Comparison of ENCODE assay signal across 8 cellular contexts in the genomic region with DNA sequence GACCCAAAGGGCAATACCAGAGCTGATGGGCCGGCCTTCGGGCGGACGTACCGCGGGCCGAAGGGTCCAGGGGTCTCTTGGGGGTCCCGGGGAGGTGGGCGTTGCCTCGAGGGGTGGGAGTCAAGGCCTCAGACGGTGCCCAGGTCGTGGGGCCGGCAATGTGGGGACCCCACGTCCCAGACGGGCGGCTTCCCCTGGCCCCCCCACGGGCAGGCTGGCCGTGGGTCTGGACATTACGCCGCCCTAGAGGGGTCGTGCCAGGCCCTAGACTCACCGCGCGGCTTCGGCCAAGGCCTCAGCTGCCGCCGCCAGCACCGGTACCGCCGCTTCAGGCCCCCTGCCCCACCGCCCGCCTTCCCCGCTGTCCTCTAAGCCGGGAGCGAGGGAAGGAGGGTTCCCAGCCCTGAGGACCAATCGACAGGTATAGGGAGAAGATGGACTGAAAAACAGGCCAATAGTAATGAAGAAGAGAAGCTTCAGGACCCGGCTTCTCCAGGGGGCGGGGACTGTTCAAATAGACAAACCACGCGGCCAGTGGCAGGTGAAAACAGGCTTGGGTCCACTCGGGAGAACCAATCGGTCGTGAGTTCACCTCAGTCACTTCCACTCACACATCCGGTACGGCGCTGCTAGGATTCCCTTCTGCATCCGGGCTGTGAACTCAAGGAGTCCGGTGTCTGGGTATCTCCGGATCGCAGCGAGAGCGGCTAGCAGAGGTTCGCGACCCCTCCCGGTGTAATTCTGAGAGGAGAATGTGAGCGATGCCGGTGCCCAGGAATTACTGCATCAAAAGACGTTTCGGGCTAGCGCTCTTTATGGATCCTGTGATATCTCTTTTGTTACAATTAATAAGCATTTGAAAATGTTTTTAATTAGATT. TPM values are rescaled to one million over a fixed set of nuclear protein-coding genes. Genes with fewer than 3 reads are reported as not detected.
DNase-seq lines count a peak whose midpoint lies in the region; ATAC-seq and TF ChIP-seq lines count a peak whose summit lies in the region.

A gene (minus strand): TSS at position 381 of the 879 bp plus-strand sequence. CDS start 3,142 bp downstream, outside the sequence.

- peaks cover 11% of the 10 kb centered on the region for H3K36me3 Mint-ChIP-seq in natural killer cell treated with Interleukin-12 subunit alpha and Interleukin-12 subunit beta and Interleukin-15 and Interleukin-18, amount 100 ng/mL, for 72 hours

- peaks cover 0 to 3% of the 10 kb centered on the region in 2 donors for H3K27me3 Mint-ChIP-seq in natural killer cell treated with Interleukin-12 subunit alpha and Interleukin-12 subunit beta and Interleukin-15 and Interleukin-18, amount 100 ng/mL, for 72 hours

- no peaks in the 10 kb centered on the region for H3K9me3 Mint-ChIP-seq in natural killer cell treated with Interleukin-12 subunit alpha and Interleukin-12 subunit beta and Interleukin-15 and Interleukin-18, amount 100 ng/mL, for 72 hours

- peaks cover 12% of the 10 kb centered on the region for H3K36me3 ChIP-seq in H7 (replicated peaks; ENCODE audit: control insufficient read depth, insufficient read depth, low read length)

- no peaks in the 10 kb centered on the region for H3K27me3 ChIP-seq in H7 (ENCODE audit: control insufficient read depth, insufficient read depth, low read length)

- in situ Hi-C loops in G401 (cut with HindIII; ENCODE audit: low sequenced_read_pairs): no loop called here

- peak; percentile 10 for TF ChIP-seq CTCF in fibroblast of pulmonary artery (IDR thresholded peaks at IDR 0.05; ENCODE audit: low read length, missing control alignments)

- peak; percentile 99 for ATAC-seq in natural killer cell treated with Interleukin-12 subunit alpha and Interleukin-12 subunit beta and Interleukin-15 and Interleukin-18, amount 100 ng/mL, for 72 hours
- peak; percentile 99 for ATAC-seq in stimulated activated naive CD8-positive, alpha-beta T cell treated with anti-CD3 and anti-CD28 coated beads, Interleukin-15, Interleukin-2, amounts not matched to agents 100 U/mL and 50 U/mL, for 24 hours

- peak within 1 kb of the TSS; percentile 97 for H3K4me3 ChIP-seq in H7 (ENCODE audit: insufficient read depth, low read depth, low read length)
- peak within 1 kb of the TSS; percentile 91 for H3K4me3 ChIP-seq in fibroblast of pulmonary artery (replicated peaks; ENCODE audit: low read depth, low read length)

- DNase-seq in G401 (ENCODE audit: low spot score): peak; percentile 100
- DNase-seq in H7: peak; percentile 99
- DNase-seq in M059J (ENCODE audit: low read depth): peak; percentile 100
- DNase-seq in SHP77 (lab: John Stamatoyannopoulos, UW): peak; percentile 99 to 100
- peak; percentile 95 for DNase-seq in activated effector memory CD4-positive, alpha-beta T cell treated with Interleukin-2 at 50 U/mL for 16 hours
- DNase-seq in fibroblast of pulmonary artery (ENCODE audit: low read depth): peak; percentile 100
- peak; percentile 98 for DNase-seq in natural killer cell treated with Interleukin-12 subunit alpha and Interleukin-12 subunit beta and Interleukin-15 and Interleukin-18, amount 100 ng/mL, for 72 hours (ENCODE audit: low spot score)
- peak; percentile 94 for DNase-seq in stimulated activated naive CD8-positive, alpha-beta T cell treated with anti-CD3 and anti-CD28 coated beads, Interleukin-15, Interleukin-2, amounts not matched to agents 100 U/mL and 50 U/mL, for 24 hours

- peaks cover 10 to 11% of the 10 kb centered on the region in 2 donors for H3K4me1 Mint-ChIP-seq in natural killer cell treated with Interleukin-12 subunit alpha and Interleukin-12 subunit beta and Interleukin-15 and Interleukin-18, amount 100 ng/mL, for 72 hours (ENCODE audit: low read depth in 2 of 2)

- H3K27ac Mint-ChIP-seq in natural killer cell treated with Interleukin-12 subunit alpha and Interleukin-12 subunit beta and Interleukin-15 and Interleukin-18, amount 100 ng/mL, for 72 hours: peak within 1 kb of the TSS; percentile 82 to 97

- H3K4me3 Mint-ChIP-seq in natural killer cell treated with Interleukin-12 subunit alpha and Interleukin-12 subunit beta and Interleukin-15 and Interleukin-18, amount 100 ng/mL, for 72 hours: peak within 1 kb of the TSS; percentile 98

RNA-seq across cellular contexts. Expression of the gene that starts here (rescaled TPM):
- 21.5 and 26.7 TPM in 2 replicates for total RNA-seq in G401 (2014; rRNA removed; shearing (Covaris generic))
- 74.4 and 83.6 TPM in 2 replicates for total RNA-seq in H7 (2014; rRNA removed; shearing (Covaris generic))
- total RNA-seq in M059J (2014; rRNA removed; shearing (Covaris generic)): 27.6 and 46.6 TPM in 2 replicates
- 10 to 100 TPM; 47.1 to 82.0 TPM for total RNA-seq in natural killer cell treated with Interleukin-12 subunit alpha and Interleukin-12 subunit beta and Interleukin-15 and Interleukin-18, amount 100 ng/mL, for 72 hours

Comparison
In these comparisons a context has a peak if more than half of its experiments do, and no peak if none do; other contexts are left out.
1. Peak in every context shown above with its lines: DNase-seq, ATAC-seq and H3K4me3 ChIP-seq.